Comparison of ENCODE assay signal across 8 cellular contexts in the genomic region with DNA sequence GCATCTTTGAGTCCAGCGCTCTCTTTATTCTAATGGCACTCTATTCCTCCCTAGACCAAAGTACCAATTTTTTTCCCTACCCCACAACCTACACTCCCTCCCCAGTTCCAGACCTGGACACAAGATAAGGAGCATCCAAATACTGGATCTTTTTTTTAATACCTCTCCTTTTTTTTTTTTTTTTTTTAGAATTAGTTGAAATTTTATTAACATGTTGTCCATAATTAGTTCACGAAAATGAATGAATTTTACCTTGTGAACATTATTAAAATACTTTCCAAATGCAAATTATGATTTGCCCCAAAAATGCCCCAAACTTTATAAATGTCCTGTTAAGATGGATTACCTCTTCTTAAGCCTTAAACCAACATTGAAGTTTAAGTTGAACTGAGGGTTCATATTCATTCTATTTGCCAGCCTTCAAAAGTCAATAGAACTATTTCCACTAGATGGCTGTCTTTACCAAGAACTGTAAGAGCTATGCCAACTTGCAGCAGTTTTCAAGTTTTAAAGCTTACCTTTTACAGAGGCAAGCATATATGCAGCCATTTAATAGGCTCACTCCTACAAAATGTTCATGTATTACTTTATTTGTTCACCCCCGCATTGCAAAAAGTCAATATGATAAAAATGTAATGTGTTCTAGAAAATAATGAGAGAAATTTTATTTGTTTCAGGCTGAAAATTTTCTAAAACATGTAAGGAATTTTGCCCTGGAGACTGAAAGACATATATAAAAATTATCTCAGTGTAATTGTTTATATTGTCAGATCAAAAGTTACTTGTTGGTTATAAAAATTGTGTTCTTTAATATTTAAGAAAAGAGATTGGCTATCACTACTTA. TPM values are rescaled to one million over a fixed set of nuclear protein-coding genes. Genes with fewer than 3 reads are reported as not detected.
DNase-seq lines count a peak whose midpoint lies in the region; ATAC-seq, FAIRE-seq and TF ChIP-seq lines count a peak whose summit lies in the region.

No MANE protein-coding gene starts in this region.

- H3K4me1 ChIP-seq in K562 (replicated peaks in 1 of 2; ENCODE audit: control insufficient read depth in 2 of 2, insufficient read depth in 2 of 2, low read length in 2 of 2): no peaks in the 10 kb centered on the region; a peak in 1 of 5 replicates
- H3K4me1 ChIP-seq in transverse colon: no peaks in the 10 kb centered on the region

- H3K36me3 ChIP-seq in K562 (ENCODE audit: control insufficient read depth, insufficient read depth, low read length) (no peaks in the 10 kb centered on the region), transverse colon (no peaks in the 10 kb centered on the region)

- WGBS in K562 (ENCODE audit: insufficient coverage, low coverage, missing lambda C conversion rate): 32% methylated on average over 3 of the region's 3 CpGs
- WGBS in transverse colon (ENCODE audit: low coverage in 1 of 2), 2 donors: 41 to 56% methylated on average over 3 of the region's 3 CpGs

- DNase-seq in AG08396 (ENCODE audit: low spot score): peak; percentile 38
- peak; percentile 27 for DNase-seq in GM12864 (ENCODE audit: low read depth)
- DNase-seq in NCI-H2227 treated with DMSO at 0.1 percent for 48 hours (lab: John Stamatoyannopoulos, UW): peak; percentile 27
- DNase-seq in K562 (ENCODE audit: extremely low read depth in 1 of 4, low spot score in 3 of 4): peak in 2 of 4 experiments; percentile 11 to 38
- no peak for DNase-seq in transverse colon

- no peak overlapping the region for H2AFZ ChIP-seq in K562 (ENCODE audit: low read depth, low read length)

- H3K4me2 ChIP-seq in K562 (ENCODE audit: insufficient read depth, low read length): no peak overlapping the region

- H3K27ac ChIP-seq in K562 (ENCODE audit: extremely low read depth, low read depth, low read length) (no peak overlapping the region), transverse colon (no peak overlapping the region)

- TF ChIP-seq POLR2A in K562 (conservative IDR thresholded peaks at IDR 0.05) (no peak), transverse colon (IDR thresholded peaks at IDR 0.05) (no peak)

- FAIRE-seq in K562 (lab: Jason Lieb, UNC) (peak; percentile 82), islet of Langerhans (lab: Jason Lieb, UNC) (peak; percentile 93)

- intact Hi-C loops in K562 (cut with micrococcal nuclease): loop anchor here (2.0 to 10.0 kb wide), 3 partner anchors 96 to 676 kb away; no protein-coding TSS in a partner anchor
- intact Hi-C loops in transverse colon (cut with DNase I; ENCODE audit: low total_unique reads): no loop called here

- H3K9me3 ChIP-seq in K562 (replicated peaks; ENCODE audit: control insufficient read depth, insufficient read depth, low read depth, low read length) (no peaks in the 10 kb centered on the region), transverse colon (no peaks in the 10 kb centered on the region)

- peak; percentile 78 to 86 for TF ChIP-seq RAD21 in K562 (CRISPR knock-in tag; conservative IDR thresholded peaks at IDR 0.05 in 1 of 2, IDR thresholded peaks at IDR 0.05 in 1 of 2)

- CTCF ChIA-PET in K562 (lab: Yijun Ruan, JAX; ENCODE audit: low intra/inter-chr PET ratio): interaction anchor here (0.6 to 1.4 kb wide), 6 partner anchors 150 to 677 kb away, joined by 3 to 6 read pairs (median 3); a partner anchor contains a TSS

- TF ChIP-seq EP300 in K562 (IDR thresholded peaks at IDR 0.05; ENCODE audit: low read length) (no peak), transverse colon (IDR thresholded peaks at IDR 0.05; ENCODE audit: low read depth) (no peak)

- TF ChIP-seq CTCF in GM12864 (IDR thresholded peaks at IDR 0.05; ENCODE audit: low read depth, low read length, missing control alignments) (peak; percentile 37), K562 (IDR thresholded peaks at IDR 0.05 in 2 of 3, conservative IDR thresholded peaks at IDR 0.05 in 1 of 3; ENCODE audit: insufficient read depth in 2 of 3, low read depth in 1 of 3, low read length in 3 of 3) (peak; percentile 33 to 70 (median 41); a peak in 4 of 6 replicates), transverse colon (IDR thresholded peaks at IDR 0.05) (peak; percentile 38 to 48 (median 44))

- no peaks in the 10 kb centered on the region for H4K20me1 ChIP-seq in K562 (replicated peaks; ENCODE audit: control insufficient read depth, insufficient read depth, low read length)

- no peak overlapping the region for H3K9ac ChIP-seq in K562 (ENCODE audit: insufficient read depth in 1 of 2, low read depth in 2 of 2, low read length in 2 of 2)

- H3K4me3 ChIP-seq in GM12864 (ENCODE audit: low read depth, low read length): no peak overlapping the region
- no peak overlapping the region for H3K4me3 ChIP-seq in K562
- H3K4me3 ChIP-seq in transverse colon: no peak overlapping the region

- H3K79me2 ChIP-seq in K562 (ENCODE audit: control insufficient read depth, insufficient read depth, low read length): no peaks in the 10 kb centered on the region

- ATAC-seq in K562: peak; percentile 70
- no peak for ATAC-seq in HG03342 (IDR thresholded peaks at IDR 0.05; ENCODE audit: unreplicated experiment)
- ATAC-seq in GM19328 (IDR thresholded peaks at IDR 0.05; ENCODE audit: unreplicated experiment): no peak

- in situ Hi-C loops in K562 (cut with MboI) (loop anchor here (25.0 kb wide), 1 partner anchor 679 kb away; no protein-coding TSS in a partner anchor), transverse colon (cut with MboI; ENCODE audit: low pct_ligation_motif_present in 1 of 4, low pct_unique_long_range_greater_than_20kb in 1 of 4, low sequenced_read_pairs in 3 of 4) (loop anchor here in 1 of 4 donors (5.0 kb wide), 1 partner anchor 159 kb away; no protein-coding TSS in a partner anchor)

- no TSS peak for BruUV-seq in K562 (replicated peaks; lab: Mats Ljungman, UMichigan)

- H3K27me3 ChIP-seq in K562 (ENCODE audit: control insufficient read depth in 2 of 2, insufficient read depth in 2 of 2, low read length in 2 of 2) (no peaks in the 10 kb centered on the region), transverse colon (no peaks in the 10 kb centered on the region)

- POLR2A ChIA-PET in K562 (lab: Yijun Ruan, JAX): no interaction called here

- H3K9me1 ChIP-seq in K562 (ENCODE audit: control insufficient read depth, insufficient read depth, low read length): no peaks in the 10 kb centered on the region

TF ChIP-seq in K562, 482 proteins besides CTCF, POLR2A, EP300 and RAD21 (continues in another document):
- TF ChIP-seq CHCHD3 (CRISPR knock-in tag; IDR thresholded peaks at IDR 0.05): no peak
- TF ChIP-seq PHTF2 (CRISPR knock-in tag; IDR thresholded peaks at IDR 0.05): no peak
- TF ChIP-seq ZNF232 (CRISPR knock-in tag; IDR thresholded peaks at IDR 0.05): no peak
- TF ChIP-seq, protein P1, sequence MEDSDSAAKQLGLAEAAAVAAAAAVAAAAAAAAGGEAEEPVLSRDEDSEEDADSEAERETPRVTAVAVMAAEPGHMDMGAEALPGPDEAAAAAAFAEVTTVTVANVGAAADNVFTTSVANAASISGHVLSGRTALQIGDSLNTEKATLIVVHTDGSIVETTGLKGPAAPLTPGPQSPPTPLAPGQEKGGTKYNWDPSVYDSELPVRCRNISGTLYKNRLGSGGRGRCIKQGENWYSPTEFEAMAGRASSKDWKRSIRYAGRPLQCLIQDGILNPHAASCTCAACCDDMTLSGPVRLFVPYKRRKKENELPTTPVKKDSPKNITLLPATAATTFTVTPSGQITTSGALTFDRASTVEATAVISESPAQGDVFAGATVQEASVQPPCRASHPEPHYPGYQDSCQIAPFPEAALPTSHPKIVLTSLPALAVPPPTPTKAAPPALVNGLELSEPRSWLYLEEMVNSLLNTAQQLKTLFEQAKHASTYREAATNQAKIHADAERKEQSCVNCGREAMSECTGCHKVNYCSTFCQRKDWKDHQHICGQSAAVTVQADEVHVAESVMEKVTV (CRISPR knock-in tag; IDR thresholded peaks at IDR 0.05): peak; percentile 66

RNA-seq across cellular contexts. Expression of a gene that starts 39.7 kb away (rescaled TPM):
- 13.9 and 33.4 TPM in 2 replicates for total RNA-seq in K562 (2011; cell fraction: chromatin; rRNA removed; ENCODE audit: low replicate concordance)
- 8.2 and 10.7 TPM in 2 replicates for total RNA-seq in K562 (2011; cell fraction: nucleolus; rRNA removed)
- 15.0 and 18.2 TPM in 2 replicates for total RNA-seq in K562 (2011; cell fraction: nucleoplasm; rRNA removed)
- 8.6 and 10.8 TPM in 2 replicates for total RNA-seq in K562 (2014; rRNA removed)
- total RNA-seq in K562 (2014; rRNA removed; fragmentation: Illumina TruSeq; extraction: Trizol): 7.0 and 8.4 TPM in 2 replicates
- total RNA-seq in K562 (2015; rRNA removed; fragmentation: Illumina TruSeq; extraction: Trizol): 5.1 and 5.8 TPM in 2 replicates
- total RNA-seq in K562 (2021): 13.5 and 15.2 TPM in 2 replicates
- 15.2 and 19.8 TPM in 2 replicates for polyA plus RNA-seq in K562 (2011; rRNA removed)
- polyA plus RNA-seq in K562 (2011; cell fraction: cytosol; rRNA removed): 4.8 and 7.6 TPM in 2 replicates
- polyA plus RNA-seq in K562 (2011; cell fraction: nucleus; rRNA removed): 13.3 and 16.1 TPM in 2 replicates
- 8.8 and 14.0 TPM in 2 replicates for polyA plus RNA-seq in K562 (2012)
- polyA plus RNA-seq in K562 (2014; fragmentation: Illumina TruSeq; extraction: Trizol): 12.9 and 14.1 TPM in 2 replicates
- polyA plus RNA-seq in K562 (2014; fragmentation: Nextera tagmentation; extraction: Ambion mirVana): 1 to 10 TPM; 3.5 to 6.0 TPM
- polyA plus RNA-seq in K562 (2014; rRNA removed): 9.2 TPM in 2 replicates
- 42.3 and 42.4 TPM in 2 replicates for polyA minus RNA-seq in K562 (2011; rRNA and poly(A)+ RNA removed)
- polyA minus RNA-seq in K562 (2011; cell fraction: cytosol; rRNA and poly(A)+ RNA removed): 11.8 and 15.7 TPM in 2 replicates
- polyA minus RNA-seq in K562 (2011; cell fraction: nucleus; rRNA and poly(A)+ RNA removed): 11.2 and 19.1 TPM in 2 replicates
- total RNA-seq in transverse colon: 10 to 100 TPM; 27.2 to 38.7 (median 31.6) TPM
